8 cellular contexts compared by ENCODE assay signal in the genomic region with DNA sequence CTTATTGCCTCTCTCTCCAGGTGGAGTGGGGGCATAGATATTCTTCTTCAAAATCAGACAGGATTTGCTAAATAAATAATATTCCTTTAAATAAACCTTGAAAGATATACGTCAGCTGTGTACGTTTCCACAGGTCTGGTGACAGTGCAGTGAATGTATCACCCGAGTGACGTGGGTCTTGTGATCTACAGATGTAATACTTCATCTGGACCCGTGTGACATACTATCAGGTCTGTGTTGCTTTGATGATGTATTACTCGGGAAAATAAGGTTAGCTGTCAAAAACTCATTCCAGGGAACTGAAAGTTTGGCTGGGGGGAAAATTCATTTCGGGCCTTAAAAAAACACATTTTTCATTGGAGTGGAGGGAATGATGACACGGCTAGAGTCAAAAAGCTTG.
"Had no signal": no experiment of that assay in that cellular context is flagged by ENCODE, and none has a peak within 500 bp of the region (broad histone marks: within the 10 kb centered on the region; RNA-seq: fewer than 3 reads in every experiment).

No MANE protein-coding gene starts in this region.

- H3K4me3 ChIP-seq: GM12878 had no signal

- FAIRE-seq: G401.6, GM12878, GM12891, GM12892, GM18507, GM19239 had no signal

- DNase-seq: GDM1, GF-D8 had no signal

- ATAC-seq: GM12878 had no signal
